In genomic region chr15:59622289-59622688, GRCh38 we compare ENCODE assay signal across 8 cellular contexts. TPM values are rescaled to one million over a fixed set of nuclear protein-coding genes. Genes with fewer than 3 reads are reported as not detected.
A peak's percentile ranks its signal among the peaks of the same experiment; 100 is the strongest.
DNase-seq lines count a peak whose midpoint lies in the region; ATAC-seq, FAIRE-seq and TF ChIP-seq lines count a peak whose summit lies in the region.

No MANE protein-coding gene starts in this region.

- intact Hi-C loops in activated T-helper 2 cell treated with anti-CD3 and anti-CD28 coated beads, Interferon-gamma antibody, Interleukin-2, Interleukin-4, amounts not matched to agents 10 μg/mL and 5 μg/mL and 100 μg/mL, durations not matched to agents 14 hours and 24 hours and 36 hours (cut with micrococcal nuclease): loop anchor here (1.0 kb wide), 1 partner anchor 89 kb away; no protein-coding TSS in a partner anchor
- intact Hi-C loops in upper lobe of right lung (cut with DNase I): no loop called here
- intact Hi-C loops in CD4-positive, alpha-beta memory T cell (cut with micrococcal nuclease): no loop called here

- TF ChIP-seq POLR2A in H54 (IDR thresholded peaks at IDR 0.05; ENCODE audit: low read depth, low read length): no peak

- POLR2A ChIA-PET in CD4-positive, alpha-beta memory T cell (lab: Charles Lee; ENCODE audit: partially characterized antibody): no interaction called here

- no peaks in the 10 kb centered on the region for H3K36me3 ChIP-seq in kidney epithelial cell (ENCODE audit: control insufficient read depth, insufficient read depth, low read length)
- H3K36me3 ChIP-seq in upper lobe of right lung: no peaks in the 10 kb centered on the region
- no peaks in the 10 kb centered on the region for H3K36me3 ChIP-seq in CD4-positive, alpha-beta memory T cell (ENCODE audit: insufficient read depth, low read length)

- H3K27ac Mint-ChIP-seq in activated T-helper 2 cell treated with anti-CD3 and anti-CD28 coated beads, Interferon-gamma antibody, Interleukin-2, Interleukin-4, amounts not matched to agents 10 μg/mL and 5 μg/mL and 100 μg/mL, durations not matched to agents 14 hours and 24 hours and 36 hours: no peak overlapping the region
- H3K27ac Mint-ChIP-seq in CD4-positive, alpha-beta memory T cell: no peak overlapping the region

- no peaks in the 10 kb centered on the region for H3K4me1 ChIP-seq in upper lobe of right lung
- H3K4me1 ChIP-seq in CD4-positive, alpha-beta memory T cell (ENCODE audit: insufficient read depth, low read length): no peaks in the 10 kb centered on the region

- H3K36me3 Mint-ChIP-seq in activated T-helper 2 cell treated with anti-CD3 and anti-CD28 coated beads, Interferon-gamma antibody, Interleukin-2, Interleukin-4, amounts not matched to agents 10 μg/mL and 5 μg/mL and 100 μg/mL, durations not matched to agents 14 hours and 24 hours and 36 hours (ENCODE audit: low read depth): no peaks in the 10 kb centered on the region
- no peaks in the 10 kb centered on the region for H3K36me3 Mint-ChIP-seq in CD4-positive, alpha-beta memory T cell

- CTCF ChIA-PET in CD4-positive, alpha-beta memory T cell (lab: Charles Lee; ENCODE audit: partially characterized antibody): interaction anchor here (0.7 kb wide), 1 partner anchor 9 kb away, joined by 3 read pairs; no protein-coding TSS in a partner anchor

- FAIRE-seq in H54 (lab: Jason Lieb, UNC): no peak

- DNase-seq in ELR (ENCODE audit: low read depth) (peak; percentile 79), H54 (ENCODE audit: insufficient read length, low spot score) (peak; percentile 38), NOMO-1 treated with DMSO at 0.1 percent for 48 hours (lab: John Stamatoyannopoulos, UW; ENCODE audit: unreplicated experiment) (peak; percentile 25), kidney epithelial cell (ENCODE audit: low read depth) (no peak), upper lobe of right lung (no peak), NCI-H2081 treated with DMSO at 0.1 percent for 48 hours (lab: John Stamatoyannopoulos, UW) (no peak)
- DNase-seq in activated T-helper 2 cell treated with anti-CD3 and anti-CD28 coated beads, Interferon-gamma antibody, Interleukin-2, Interleukin-4, amounts not matched to agents 10 μg/mL and 5 μg/mL and 100 μg/mL, durations not matched to agents 14 hours and 24 hours and 36 hours (ENCODE audit: low spot score): peak; percentile 27
- no peak for DNase-seq in CD4-positive, alpha-beta memory T cell

- no peaks in the 10 kb centered on the region for H3K9me3 ChIP-seq in upper lobe of right lung
- no peaks in the 10 kb centered on the region for H3K9me3 ChIP-seq in CD4-positive, alpha-beta memory T cell (ENCODE audit: control insufficient read depth in 1 of 2, low read length in 2 of 2)

- peak; percentile 79 for ATAC-seq in upper lobe of right lung

- no peak overlapping the region for H3K4me3 Mint-ChIP-seq in activated T-helper 2 cell treated with anti-CD3 and anti-CD28 coated beads, Interferon-gamma antibody, Interleukin-2, Interleukin-4, amounts not matched to agents 10 μg/mL and 5 μg/mL and 100 μg/mL, durations not matched to agents 14 hours and 24 hours and 36 hours (ENCODE audit: low read depth)
- no peak overlapping the region for H3K4me3 Mint-ChIP-seq in CD4-positive, alpha-beta memory T cell

- H3K27me3 ChIP-seq in kidney epithelial cell (ENCODE audit: control insufficient read depth, insufficient read depth, low read length) (no peaks in the 10 kb centered on the region), upper lobe of right lung (no peaks in the 10 kb centered on the region)
- H3K27me3 ChIP-seq in CD4-positive, alpha-beta memory T cell (ENCODE audit: insufficient read depth, low read length): no peaks in the 10 kb centered on the region

- TF ChIP-seq CTCF in kidney epithelial cell (IDR thresholded peaks at IDR 0.05; ENCODE audit: insufficient read depth, low read length, poor library complexity, severe bottlenecking) (peak; percentile 64), upper lobe of right lung (IDR thresholded peaks at IDR 0.05) (peak; percentile 16)

- no peak overlapping the region for H3K4me3 ChIP-seq in kidney epithelial cell (ENCODE audit: low read depth, low read length)
- H3K4me3 ChIP-seq in upper lobe of right lung: no peak overlapping the region
- H3K4me3 ChIP-seq in CD4-positive, alpha-beta memory T cell (ENCODE audit: low read length in 2 of 2): no peak overlapping the region

- H3K27ac ChIP-seq in upper lobe of right lung: no peak overlapping the region
- H3K27ac ChIP-seq in CD4-positive, alpha-beta memory T cell (ENCODE audit: low read depth, low read length): no peak overlapping the region

- no peaks in the 10 kb centered on the region for H3K9me3 Mint-ChIP-seq in activated T-helper 2 cell treated with anti-CD3 and anti-CD28 coated beads, Interferon-gamma antibody, Interleukin-2, Interleukin-4, amounts not matched to agents 10 μg/mL and 5 μg/mL and 100 μg/mL, durations not matched to agents 14 hours and 24 hours and 36 hours
- no peaks in the 10 kb centered on the region for H3K9me3 Mint-ChIP-seq in CD4-positive, alpha-beta memory T cell

- H3K27me3 Mint-ChIP-seq in activated T-helper 2 cell treated with anti-CD3 and anti-CD28 coated beads, Interferon-gamma antibody, Interleukin-2, Interleukin-4, amounts not matched to agents 10 μg/mL and 5 μg/mL and 100 μg/mL, durations not matched to agents 14 hours and 24 hours and 36 hours (ENCODE audit: low read depth): peaks cover 15% of the 10 kb centered on the region
- peaks cover 10 to 11% of the 10 kb centered on the region in 2 donors for H3K27me3 Mint-ChIP-seq in CD4-positive, alpha-beta memory T cell

- H3K4me1 Mint-ChIP-seq in activated T-helper 2 cell treated with anti-CD3 and anti-CD28 coated beads, Interferon-gamma antibody, Interleukin-2, Interleukin-4, amounts not matched to agents 10 μg/mL and 5 μg/mL and 100 μg/mL, durations not matched to agents 14 hours and 24 hours and 36 hours (ENCODE audit: low read depth): no peaks in the 10 kb centered on the region
- H3K4me1 Mint-ChIP-seq in CD4-positive, alpha-beta memory T cell: no peaks in the 10 kb centered on the region

RNA-seq across cellular contexts. Expression of gene GCNT3, which starts 10.7 kb away (rescaled TPM):
- total RNA-seq in activated T-helper 2 cell treated with anti-CD3 and anti-CD28 coated beads, Interferon-gamma antibody, Interleukin-2, Interleukin-4, amounts not matched to agents 10 μg/mL and 5 μg/mL and 100 μg/mL, durations not matched to agents 14 hours and 24 hours and 36 hours: not detected in 2 replicates
- total RNA-seq in kidney epithelial cell (2.0 and 3.9 TPM in 2 replicates), upper lobe of right lung (1.1 TPM)
- not detected for total RNA-seq in CD4-positive, alpha-beta memory T cell
- polyA plus RNA-seq in CD4-positive, alpha-beta memory T cell: not detected

RNA-seq across cellular contexts. Expression of gene GTF2A2, which starts 35.0 kb away (rescaled TPM):
- 187 and 193 TPM in 2 replicates for total RNA-seq in activated T-helper 2 cell treated with anti-CD3 and anti-CD28 coated beads, Interferon-gamma antibody, Interleukin-2, Interleukin-4, amounts not matched to agents 10 μg/mL and 5 μg/mL and 100 μg/mL, durations not matched to agents 14 hours and 24 hours and 36 hours
- total RNA-seq in kidney epithelial cell (33.5 and 36.9 TPM in 2 replicates), upper lobe of right lung (73.6 TPM)
- total RNA-seq in CD4-positive, alpha-beta memory T cell: 10 to 100 TPM; 58.5 to 64.6 TPM
- polyA plus RNA-seq in CD4-positive, alpha-beta memory T cell: 100 to 1,000 TPM; 118 to 127 TPM

Comparison
In these comparisons a context has a peak if more than half of its experiments do, and no peak if none do; other contexts are left out.
1. DNase-seq: peak in ELR (single experiment), H54 (single experiment), NOMO-1 treated with DMSO at 0.1 percent for 48 hours (single experiment) and activated T-helper 2 cell treated with anti-CD3 and anti-CD28 coated beads, Interferon-gamma antibody, Interleukin-2, Interleukin-4, amounts not matched to agents 10 μg/mL and 5 μg/mL and 100 μg/mL, durations not matched to agents 14 hours and 24 hours and 36 hours (single experiment); none in kidney epithelial cell (single experiment), upper lobe of right lung (single experiment), CD4-positive, alpha-beta memory T cell (0 of 5) and NCI-H2081 treated with DMSO at 0.1 percent for 48 hours (single experiment).